13 cellular contexts compared by ENCODE assay signal in the genomic region with DNA sequence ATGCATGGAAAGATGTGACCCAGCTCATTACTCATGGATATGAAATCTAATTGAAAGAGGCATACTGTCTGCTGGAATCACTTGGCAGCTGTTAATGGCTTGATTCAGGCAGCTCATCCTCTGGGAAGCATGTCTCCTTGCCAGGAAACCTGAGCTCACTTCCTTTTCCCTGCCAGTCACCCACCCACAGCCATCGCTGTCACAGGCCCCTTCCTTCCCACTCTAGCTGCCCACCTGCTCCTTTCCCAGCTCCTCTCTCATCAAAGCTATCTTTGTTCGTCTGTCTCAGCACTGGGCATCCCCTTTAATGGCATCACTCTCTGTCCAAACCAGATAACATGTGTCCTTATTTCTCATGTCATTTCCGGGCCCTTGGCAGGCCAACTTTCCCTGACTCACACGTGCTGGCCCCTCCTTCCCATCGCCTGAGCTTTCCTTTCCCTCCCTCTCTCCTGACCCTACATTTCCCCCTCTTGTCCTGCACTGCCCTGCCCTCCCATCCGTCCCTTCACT.
A peak's percentile ranks its signal among the peaks of the same experiment; 100 is the strongest.
DNase-seq lines count a peak whose midpoint lies in the region; ATAC-seq and TF ChIP-seq lines count a peak whose summit lies in the region.
"Had no signal": no experiment of that assay in that cellular context is flagged by ENCODE, and none has a peak within 500 bp of the region (broad histone marks: within the 10 kb centered on the region; RNA-seq: fewer than 3 reads in every experiment).

No MANE protein-coding gene starts in this region.

- CTCF ChIA-PET in mammary epithelial cell (lab: Charles Lee; ENCODE audit: low non-redundant PET): no interaction called here

- no peak for ATAC-seq in GM18502 (IDR thresholded peaks at IDR 0.05; ENCODE audit: poor library complexity, unreplicated experiment)
- ATAC-seq: left lung, T-cell had no signal

- H3K4me1 ChIP-seq in mammary epithelial cell (ENCODE audit: insufficient read depth, low read length) (peaks cover 8% of the 10 kb centered on the region), neural progenitor cell (no peaks in the 10 kb centered on the region), transverse colon (no peaks in the 10 kb centered on the region)
- H3K4me1 ChIP-seq: left lung had no signal

- H3K4me1 Mint-ChIP-seq in neural progenitor cell: peaks cover 2% of the 10 kb centered on the region
- H3K4me1 Mint-ChIP-seq: activated CD4-positive, alpha-beta T cell treated with anti-CD3 and anti-CD28 coated beads, Interleukin-2, amount 10 ng/mL, durations not matched to agents 7 days and 5 days; T-cell had no signal

- in situ Hi-C loops in mammary epithelial cell (cut with MboI; ENCODE audit: low sequenced_read_pairs in 2 of 2): no loop called here
- in situ Hi-C loops in transverse colon (cut with MboI; ENCODE audit: low pct_ligation_motif_present in 1 of 4, low pct_unique_long_range_greater_than_20kb in 1 of 4, low sequenced_read_pairs in 3 of 4): no loop called here

- DNase-seq in Ammon's horn (ENCODE audit: low spot score) (peak; percentile 40), LHCN-M2 (ENCODE audit: low read depth) (peak; percentile 97), mammary epithelial cell (peak; percentile 71), kidney tubule cell (ENCODE audit: low spot score) (peak; percentile 69), neural progenitor cell (ENCODE audit: low spot score) (no peak), transverse colon (no peak)
- DNase-seq in activated effector memory CD4-positive, alpha-beta T cell treated with anti-CD3 and anti-CD28 coated beads, Interleukin-2, amount 50 U/mL, for 16 hours: no peak
- DNase-seq: activated CD4-positive, alpha-beta T cell treated with anti-CD3 and anti-CD28 coated beads, Interleukin-2, amount 10 ng/mL, durations not matched to agents 7 days and 5 days; CD4-positive, alpha-beta T cell; stimulated activated CD4-positive, alpha-beta T cell treated with anti-CD3 and anti-CD28 coated beads, Interleukin-15, amount 100 ng/mL, for 24 hours; T-cell had no signal

- no peak overlapping the region for H3K27ac Mint-ChIP-seq in neural progenitor cell
- H3K27ac Mint-ChIP-seq: activated CD4-positive, alpha-beta T cell treated with anti-CD3 and anti-CD28 coated beads, Interleukin-2, amount 10 ng/mL, durations not matched to agents 7 days and 5 days; CD4-positive, alpha-beta T cell; T-cell had no signal

- H2AFZ ChIP-seq in mammary epithelial cell (ENCODE audit: low read depth, low read length) (peak overlapping the region; percentile 93), neural progenitor cell (replicated peaks) (no peak overlapping the region)

- intact Hi-C loops in mammary epithelial cell (cut with micrococcal nuclease): no loop called here
- intact Hi-C loops in transverse colon (cut with DNase I; ENCODE audit: low total_unique reads): no loop called here

- H3K9ac ChIP-seq in mammary epithelial cell (ENCODE audit: insufficient read depth, low read length) (no peak overlapping the region), neural progenitor cell (no peak overlapping the region)

- H3F3A ChIP-seq in neural progenitor cell (ENCODE audit: low read depth): no peaks in the 10 kb centered on the region

- no peak overlapping the region for H3K4me3 Mint-ChIP-seq in neural progenitor cell
- H3K4me3 Mint-ChIP-seq: activated CD4-positive, alpha-beta T cell treated with anti-CD3 and anti-CD28 coated beads, Interleukin-2, amount 10 ng/mL, durations not matched to agents 7 days and 5 days; CD4-positive, alpha-beta T cell; T-cell had no signal

- H3K27ac ChIP-seq in mammary epithelial cell (ENCODE audit: insufficient read depth, low read depth, low read length) (peak overlapping the region; percentile 13), neural progenitor cell (no peak overlapping the region), transverse colon (no peak overlapping the region)
- H3K27ac ChIP-seq: left lung had no signal

- TF ChIP-seq POLR2A in transverse colon (IDR thresholded peaks at IDR 0.05): no peak

- H3K9me3 ChIP-seq in mammary epithelial cell (replicated peaks; ENCODE audit: insufficient read depth, low read length): no peaks in the 10 kb centered on the region
- no peaks in the 10 kb centered on the region for H3K9me3 ChIP-seq in neural progenitor cell (ENCODE audit: low read depth)
- no peaks in the 10 kb centered on the region for H3K9me3 ChIP-seq in transverse colon
- H3K9me3 ChIP-seq: left lung had no signal

- TF ChIP-seq EP300 in transverse colon (IDR thresholded peaks at IDR 0.05; ENCODE audit: low read depth): no peak

- no peaks in the 10 kb centered on the region for H3K36me3 Mint-ChIP-seq in neural progenitor cell
- H3K36me3 Mint-ChIP-seq: T-cell had no signal

- H4K20me1 ChIP-seq in mammary epithelial cell (ENCODE audit: insufficient read depth, low read length) (no peaks in the 10 kb centered on the region), neural progenitor cell (ENCODE audit: low read depth) (no peaks in the 10 kb centered on the region)

- no peaks in the 10 kb centered on the region for H3K9me3 Mint-ChIP-seq in neural progenitor cell

- H3K27me3 ChIP-seq in mammary epithelial cell (ENCODE audit: insufficient read depth, low read length) (no peaks in the 10 kb centered on the region), neural progenitor cell (no peaks in the 10 kb centered on the region), transverse colon (no peaks in the 10 kb centered on the region)
- H3K27me3 ChIP-seq: left lung had no signal

- WGBS in mammary epithelial cell (ENCODE audit: low coverage, missing lambda C conversion rate): 32% methylated on average over 4 of the region's 6 CpGs
- 68 to 74% methylated on average over 3 to 6 of the region's 6 CpGs for WGBS in transverse colon (ENCODE audit: low coverage in 1 of 2), 2 donors

- BruUV-seq in mammary epithelial cell (replicated peaks; lab: Mats Ljungman, UMichigan): no TSS peak

- H3K36me3 ChIP-seq in mammary epithelial cell (ENCODE audit: insufficient read depth, low read length) (no peaks in the 10 kb centered on the region), neural progenitor cell (no peaks in the 10 kb centered on the region), transverse colon (no peaks in the 10 kb centered on the region)
- H3K36me3 ChIP-seq: left lung had no signal

- dilution Hi-C loops in mammary epithelial cell (cut with HindIII; ENCODE audit: low sequenced_read_pairs): no loop called here

- H3K27me3 Mint-ChIP-seq in neural progenitor cell (ENCODE audit: insufficient read depth, low read depth): peaks cover 2% of the 10 kb centered on the region
- H3K27me3 Mint-ChIP-seq: activated CD4-positive, alpha-beta T cell treated with anti-CD3 and anti-CD28 coated beads, Interleukin-2, amount 10 ng/mL, durations not matched to agents 7 days and 5 days; CD4-positive, alpha-beta T cell had no signal

- H3K4me2 ChIP-seq in mammary epithelial cell (ENCODE audit: insufficient read depth, low read depth, low read length) (peak overlapping the region; percentile 20), neural progenitor cell (no peak overlapping the region)

- H3K4me3 ChIP-seq in mammary epithelial cell (replicated peaks in 1 of 3; ENCODE audit: insufficient read depth in 1 of 3, low read depth in 2 of 3, low read length in 3 of 3) (no peak overlapping the region), neural progenitor cell (no peak overlapping the region), transverse colon (no peak overlapping the region)
- H3K4me3 ChIP-seq: left lung had no signal

- H3K79me2 ChIP-seq in mammary epithelial cell (ENCODE audit: insufficient read depth, low read length) (no peaks in the 10 kb centered on the region), neural progenitor cell (ENCODE audit: low read depth) (no peaks in the 10 kb centered on the region)

- TF ChIP-seq CTCF in mammary epithelial cell (conservative IDR thresholded peaks at IDR 0.05 in 1 of 2, IDR thresholded peaks at IDR 0.05 in 1 of 2; ENCODE audit: extremely low read depth in 1 of 2, insufficient read depth in 1 of 2, low read depth in 1 of 2, low read length in 2 of 2) (no peak), neural progenitor cell (IDR thresholded peaks at IDR 0.05) (no peak), transverse colon (IDR thresholded peaks at IDR 0.05) (no peak)

Comparison
In these comparisons a context has a peak if more than half of its experiments do, and no peak if none do; other contexts are left out.
1. DNase-seq: peak in Ammon's horn (single experiment), LHCN-M2 (single experiment), mammary epithelial cell (single experiment) and kidney tubule cell (single experiment); none in neural progenitor cell (single experiment), transverse colon (single experiment) and activated effector memory CD4-positive, alpha-beta T cell treated with anti-CD3 and anti-CD28 coated beads, Interleukin-2, amount 50 U/mL, for 16 hours (single experiment).